ENCODE assay signal across 8 cellular contexts in the genomic region with DNA sequence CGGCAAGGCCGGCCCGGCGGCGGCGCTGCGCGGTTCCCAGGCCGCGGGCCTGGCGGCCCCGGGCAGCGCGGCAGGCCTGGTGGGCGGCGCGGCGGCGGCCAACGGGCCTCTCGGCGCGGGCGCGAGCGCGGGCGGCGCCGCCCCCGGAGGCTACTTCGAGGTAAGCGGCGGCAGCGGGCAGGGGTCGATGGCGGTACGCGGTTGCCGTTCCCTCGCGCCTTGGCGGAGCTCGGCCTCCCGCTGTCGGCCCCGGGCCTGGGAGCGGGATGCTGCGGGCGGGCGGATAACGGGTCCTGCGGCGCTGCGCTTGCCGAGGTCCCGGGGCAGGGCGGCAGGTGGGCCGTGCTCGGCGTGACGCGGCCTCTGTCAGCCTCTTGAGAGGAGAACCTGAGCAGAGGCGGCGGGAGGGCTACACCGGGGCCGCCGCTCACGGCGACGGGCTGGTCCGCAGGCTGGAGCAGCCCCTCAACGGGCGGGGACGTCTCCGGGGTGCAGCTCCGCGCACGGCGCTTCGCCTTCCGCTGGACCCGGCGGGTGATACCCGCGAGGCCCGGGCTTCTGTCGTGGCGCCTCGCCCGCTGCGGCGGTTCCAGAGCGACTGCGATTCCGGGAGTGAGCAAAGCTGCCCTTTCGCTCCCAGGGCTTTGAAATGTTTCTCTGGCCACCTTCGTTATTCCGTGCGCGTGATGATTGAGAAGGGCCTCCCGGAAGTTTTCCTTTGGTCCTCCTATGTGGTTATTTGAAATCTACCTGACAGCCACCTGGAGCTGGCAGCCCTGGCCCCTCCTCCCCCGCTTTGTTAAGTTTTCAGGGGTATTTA. TPM values are rescaled to one million over a fixed set of nuclear protein-coding genes. Genes with fewer than 3 reads are reported as not detected.
A peak's percentile ranks its signal among the peaks of the same experiment; 100 is the strongest.
DNase-seq lines count a peak whose midpoint lies in the region; ATAC-seq and TF ChIP-seq lines count a peak whose summit lies in the region.

No MANE protein-coding gene starts in this region.

- H3K9me3 ChIP-seq in RWPE2 (ENCODE audit: severe bottlenecking) (no peaks in the 10 kb centered on the region), cardiac muscle cell (ENCODE audit: low read depth) (no peaks in the 10 kb centered on the region), transverse colon (no peaks in the 10 kb centered on the region)

- H3K27ac ChIP-seq in RWPE2 (ENCODE audit: poor library complexity, severe bottlenecking) (peak overlapping the region; percentile 68), cardiac muscle cell (peak overlapping the region; percentile 95), transverse colon (peak overlapping the region; percentile 87 to 98 (median 94))

- H3K4me1 ChIP-seq in RWPE2 (ENCODE audit: insufficient read depth, poor library complexity, severe bottlenecking), result peaks cover 3% of the 10 kb centered on the region
- peaks cover 10% of the 10 kb centered on the region for H3K4me1 ChIP-seq in cardiac muscle cell (ENCODE audit: low read depth)
- peaks cover 10 to 33% (median 22%) of the 10 kb centered on the region in 4 donors for H3K4me1 ChIP-seq in transverse colon

- no peaks in the 10 kb centered on the region for H3K9me3 Mint-ChIP-seq in activated naive CD4-positive, alpha-beta T cell treated with anti-CD3 and anti-CD28 coated beads, Interleukin-2, amount 10 ng/mL, durations not matched to agents 7 days and 5 days

- intact Hi-C loops in posterior cingulate gyrus (cut with DNase I) (loop anchor here (2.0 to 5.0 kb wide), 5 partner anchors 120 to 426 kb away; a partner anchor contains a TSS), transverse colon (cut with DNase I; ENCODE audit: low total_unique reads) (no loop called here)

- H3K27ac Mint-ChIP-seq in activated naive CD4-positive, alpha-beta T cell treated with anti-CD3 and anti-CD28 coated beads, Interleukin-2, amount 10 ng/mL, durations not matched to agents 7 days and 5 days, result peak overlapping the region; percentile 91

- TF ChIP-seq CTCF in RWPE2 (IDR thresholded peaks at IDR 0.05; ENCODE audit: poor library complexity, severe bottlenecking), result no peak
- no peak for TF ChIP-seq CTCF in cardiac muscle cell (IDR thresholded peaks at IDR 0.05; ENCODE audit: low read depth, low read length)
- TF ChIP-seq CTCF in transverse colon (IDR thresholded peaks at IDR 0.05), result no peak

- in situ Hi-C loops in transverse colon (cut with MboI; ENCODE audit: low pct_ligation_motif_present in 1 of 4, low pct_unique_long_range_greater_than_20kb in 1 of 4, low sequenced_read_pairs in 3 of 4), result no loop called here

- H3K4me3 ChIP-seq in RWPE2 (ENCODE audit: severe bottlenecking), result peak overlapping the region; percentile 70
- H3K4me3 ChIP-seq in cardiac muscle cell, result peak overlapping the region; percentile 65
- peak overlapping the region; percentile 76 to 98 (median 94) for H3K4me3 ChIP-seq in transverse colon

- TF ChIP-seq POLR2A in transverse colon (IDR thresholded peaks at IDR 0.05), result peak; percentile 45

- no peak for TF ChIP-seq EP300 in transverse colon (IDR thresholded peaks at IDR 0.05; ENCODE audit: low read depth)

- H3K36me3 ChIP-seq in RWPE2 (ENCODE audit: low read depth), result peaks cover 12% of the 10 kb centered on the region; the same call in 1 of the 2 replicates
- no peaks in the 10 kb centered on the region for H3K36me3 ChIP-seq in cardiac muscle cell
- H3K36me3 ChIP-seq in transverse colon, result no peaks in the 10 kb centered on the region

- peaks cover 26% of the 10 kb centered on the region for H3K4me1 Mint-ChIP-seq in activated naive CD4-positive, alpha-beta T cell treated with anti-CD3 and anti-CD28 coated beads, Interleukin-2, amount 10 ng/mL, durations not matched to agents 7 days and 5 days

- ATAC-seq in HG03095 (IDR thresholded peaks at IDR 0.05; ENCODE audit: unreplicated experiment), result peak; percentile 17
- peak; percentile 8 for ATAC-seq in RWPE2 (ENCODE audit: low read depth)

- H3K27me3 Mint-ChIP-seq in activated naive CD4-positive, alpha-beta T cell treated with anti-CD3 and anti-CD28 coated beads, Interleukin-2, amount 10 ng/mL, durations not matched to agents 7 days and 5 days, result peaks cover 1% of the 10 kb centered on the region

- WGBS in transverse colon (ENCODE audit: low coverage in 1 of 2), 2 donors, result 1% methylated on average over 48 of the region's 103 CpGs; no CpG with 5 or more reads in 1 of the 2 donors

- peaks cover 5% of the 10 kb centered on the region for H3K36me3 Mint-ChIP-seq in activated naive CD4-positive, alpha-beta T cell treated with anti-CD3 and anti-CD28 coated beads, Interleukin-2, amount 10 ng/mL, durations not matched to agents 7 days and 5 days

- peak overlapping the region; percentile 89 for H3K4me3 Mint-ChIP-seq in activated naive CD4-positive, alpha-beta T cell treated with anti-CD3 and anti-CD28 coated beads, Interleukin-2, amount 10 ng/mL, durations not matched to agents 7 days and 5 days

- peak; percentile 54 for DNase-seq in NCI-H2227 (lab: John Stamatoyannopoulos, UW; ENCODE audit: unreplicated experiment)
- no peak for DNase-seq in NCI-H2227 treated with DMSO at 0.1 percent for 48 hours (lab: John Stamatoyannopoulos, UW)
- DNase-seq in RWPE2 (ENCODE audit: low spot score), result no peak
- peak; percentile 69 for DNase-seq in activated naive CD4-positive, alpha-beta T cell treated with anti-CD3 and anti-CD28 coated beads, Interleukin-2, amount 10 ng/mL, durations not matched to agents 7 days and 5 days
- peak; percentile 42 to 62 for DNase-seq in cardiac muscle cell (ENCODE audit: low read depth in 1 of 2, low spot score in 1 of 2)
- DNase-seq in posterior cingulate gyrus, result peak; percentile 21 to 90 (median 31)
- DNase-seq in transverse colon, result peak; percentile 50

- no peaks in the 10 kb centered on the region for H3K27me3 ChIP-seq in RWPE2 (ENCODE audit: insufficient read depth, poor library complexity, severe bottlenecking)
- H3K27me3 ChIP-seq in cardiac muscle cell, result no peaks in the 10 kb centered on the region
- no peaks in the 10 kb centered on the region for H3K27me3 ChIP-seq in transverse colon

- CTCF ChIA-PET in activated naive CD4-positive, alpha-beta T cell treated with anti-CD3 and anti-CD28 coated beads, Interleukin-2, amount 10 ng/mL, durations not matched to agents 7 days and 5 days (lab: Charles Lee), result interaction anchor here (0.9 to 1.4 kb wide), 2 partner anchors 9 to 69 kb away, joined by 3 to 4 read pairs; no protein-coding TSS in a partner anchor

RNA-seq across cellular contexts. Expression of a gene that starts 0.8 kb away (rescaled TPM):
- total RNA-seq in cardiac muscle cell (17.3 and 34.0 TPM in 2 replicates), transverse colon (10 to 100 TPM; 27.7 to 40.4 (median 31.1) TPM)
- polyA plus RNA-seq in cardiac muscle cell, result 12.0 and 23.4 TPM in 2 replicates

Comparison
In these comparisons a context has a peak if more than half of its experiments do, and no peak if none do; other contexts are left out.
1. DNase-seq: peak in NCI-H2227 (single experiment), activated naive CD4-positive, alpha-beta T cell treated with anti-CD3 and anti-CD28 coated beads, Interleukin-2, amount 10 ng/mL, durations not matched to agents 7 days and 5 days (single experiment), cardiac muscle cell (2 of 2), posterior cingulate gyrus (10 of 10) and transverse colon (single experiment); none in NCI-H2227 treated with DMSO at 0.1 percent for 48 hours (single experiment) and RWPE2 (single experiment).
2. Peak in every context shown above with its lines, with median percentiles within 50 percentile points of each other: H3K27ac ChIP-seq and H3K4me3 ChIP-seq.